In the genomic region with DNA sequence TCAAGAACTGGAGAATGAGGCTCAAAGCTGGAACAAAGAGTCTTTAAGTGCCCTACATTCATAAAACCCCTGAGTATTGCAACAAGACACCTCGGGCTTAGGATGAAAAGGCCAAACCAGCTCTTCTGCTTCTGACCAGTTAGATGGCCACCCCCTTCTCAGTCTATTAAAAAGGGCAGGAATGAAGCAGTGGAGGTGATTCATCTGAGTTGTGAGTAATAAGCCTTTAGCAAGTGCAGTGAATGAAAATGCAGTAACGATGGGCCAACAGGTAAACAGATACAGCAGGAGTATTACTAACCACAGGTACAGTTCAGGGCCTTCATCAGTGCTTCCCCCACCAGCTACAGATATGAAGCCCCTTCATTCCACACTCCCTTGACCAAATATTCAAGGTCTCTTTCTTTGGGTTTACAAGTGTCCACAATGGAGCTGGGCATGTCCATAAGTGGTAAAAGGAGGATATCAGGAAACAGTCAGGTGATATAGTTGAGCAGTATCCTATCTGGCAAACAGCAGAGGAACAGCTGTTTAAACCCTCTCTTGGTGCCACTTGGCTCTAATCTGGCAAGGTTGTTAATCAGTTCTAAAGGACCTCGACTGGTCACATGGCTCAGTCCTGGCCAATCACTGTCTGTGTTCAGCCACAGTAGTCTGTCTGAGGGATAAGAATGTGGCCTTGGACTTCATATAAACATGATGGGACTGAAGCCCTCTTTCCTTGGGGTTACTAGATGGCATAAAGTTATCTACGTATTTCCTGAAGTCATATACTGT, we compare ENCODE assay signal across 17 cellular contexts. TPM values are rescaled to one million over a fixed set of nuclear protein-coding genes. Genes with fewer than 3 reads are reported as not detected.
A peak's percentile ranks its signal among the peaks of the same experiment; 100 is the strongest.
DNase-seq lines count a peak whose midpoint lies in the region; ATAC-seq and TF ChIP-seq lines count a peak whose summit lies in the region.
"Had no signal": no experiment of that assay in that cellular context is flagged by ENCODE, and none has a peak within 500 bp of the region (broad histone marks: within the 10 kb centered on the region; RNA-seq: fewer than 3 reads in every experiment).

No MANE protein-coding gene starts in this region.

- H3K4me1 ChIP-seq in GM23248 (ENCODE audit: insufficient read depth) (peaks cover 24% of the 10 kb centered on the region), esophagus (ENCODE audit: control insufficient read depth in 2 of 2, insufficient read depth in 2 of 2, low read length in 1 of 2) (no peaks in the 10 kb centered on the region), mucosa of descending colon (ENCODE audit: low read depth) (no peaks in the 10 kb centered on the region)
- H3K4me1 ChIP-seq: SJSA1, transverse colon had no signal

- no peak overlapping the region for H2AFZ ChIP-seq in GM23248

- no peak for ATAC-seq in GM18858 (IDR thresholded peaks at IDR 0.05; ENCODE audit: unreplicated experiment)
- ATAC-seq in Right ventricle myocardium inferior = no peak
- ATAC-seq in mucosa of descending colon = no peak
- ATAC-seq: activated CD8-positive, alpha-beta memory T cell treated with anti-CD3 and anti-CD28 coated beads, Interleukin-2, amount 10 ng/mL, durations not matched to agents 7 days and 5 days had no signal

- peaks cover 16% of the 10 kb centered on the region for H3F3A ChIP-seq in GM23248 (ENCODE audit: insufficient read depth)

- DNase-seq in A172 (ENCODE audit: low spot score) (peak; percentile 5), GM23248 (peak; percentile 84), NCI-H524 treated with DMSO at 0.1 percent for 48 hours (lab: John Stamatoyannopoulos, UW) (peak; percentile 77), Right ventricle myocardium inferior (ENCODE audit: missing footprints) (no peak), mucosa of descending colon (no peak)
- no peak for DNase-seq in stimulated activated naive CD4-positive, alpha-beta T cell (lab: John Stamatoyannopoulos, UW)
- DNase-seq: activated CD8-positive, alpha-beta memory T cell treated with anti-CD3 and anti-CD28 coated beads, Interleukin-2, amount 10 ng/mL, durations not matched to agents 7 days and 5 days; activated naive CD4-positive, alpha-beta T cell treated with anti-CD3 and anti-CD28 coated beads, Interleukin-2, amount 10 ng/mL, durations not matched to agents 7 days and 5 days; GOT3; transverse colon had no signal

- in situ Hi-C loops in GM23248 (cut with MboI) = no loop called here

- H3K36me3 ChIP-seq in GM23248 (ENCODE audit: low read depth) = no peaks in the 10 kb centered on the region
- no peaks in the 10 kb centered on the region for H3K36me3 ChIP-seq in esophagus (ENCODE audit: control insufficient read depth in 2 of 2, insufficient read depth in 2 of 2, low read length in 1 of 2)
- no peaks in the 10 kb centered on the region for H3K36me3 ChIP-seq in mucosa of descending colon (ENCODE audit: low read depth)
- H3K36me3 ChIP-seq: SJSA1, transverse colon had no signal

- no peaks in the 10 kb centered on the region for H4K20me1 ChIP-seq in GM23248 (ENCODE audit: insufficient read depth)

- no peak for TF ChIP-seq CTCF in mucosa of descending colon (IDR thresholded peaks at IDR 0.05)

- H3K9me2 ChIP-seq in GM23248 (ENCODE audit: insufficient read depth) = no peaks in the 10 kb centered on the region

- 40 to 43% methylated on average over 4 of the region's 4 CpGs for WGBS in GM23248 (ENCODE audit: low coverage in 1 of 2, low lambda C conversion rate in 2 of 2, missing lambda C conversion rate in 2 of 2), 2 experiments
- 56 to 60% methylated on average over 4 of the region's 4 CpGs for WGBS in esophagus, 2 donors

- H3K27ac ChIP-seq in GM23248 (peak overlapping the region; percentile 39), esophagus (ENCODE audit: low read depth in 2 of 2, low read length in 1 of 2) (peak overlapping the region; percentile 84 to 85)
- H3K27ac ChIP-seq: SJSA1, transverse colon had no signal

- no peaks in the 10 kb centered on the region for H3K9me3 ChIP-seq in GM23248 (ENCODE audit: low read depth)
- H3K9me3 ChIP-seq in esophagus (ENCODE audit: control insufficient read depth in 2 of 2, insufficient read depth in 1 of 2, low read depth in 1 of 2, low read length in 1 of 2) = no peaks in the 10 kb centered on the region
- H3K9me3 ChIP-seq in mucosa of descending colon = no peaks in the 10 kb centered on the region
- H3K9me3 ChIP-seq: SJSA1, transverse colon had no signal

- H3K4me3 ChIP-seq in GM23248 = no peak overlapping the region
- H3K4me3 ChIP-seq in esophagus (ENCODE audit: low read depth in 1 of 2, low read length in 2 of 2) = no peak overlapping the region
- H3K4me3 ChIP-seq in mucosa of descending colon = no peak overlapping the region
- H3K4me3 ChIP-seq: SJSA1, transverse colon had no signal

- intact Hi-C loops in Right ventricle myocardium inferior (cut with DNase I) = no loop called here
- intact Hi-C loops in mucosa of descending colon (cut with DNase I, micrococcal nuclease) = no loop called here

- no peak overlapping the region for H3K9ac ChIP-seq in GM23248

- peak overlapping the region; percentile 17 for H3K4me2 ChIP-seq in GM23248 (ENCODE audit: unreplicated experiment)

- no peaks in the 10 kb centered on the region for H3K27me3 ChIP-seq in GM23248 (replicated peaks; ENCODE audit: insufficient read depth)
- H3K27me3 ChIP-seq in esophagus (ENCODE audit: control insufficient read depth in 1 of 2, insufficient read depth in 2 of 2, low read length in 2 of 2) = no peaks in the 10 kb centered on the region
- H3K27me3 ChIP-seq: transverse colon had no signal

- no peaks in the 10 kb centered on the region for H3K79me2 ChIP-seq in GM23248 (ENCODE audit: insufficient read depth)

RNA-seq across cellular contexts. Expression of gene SERPINB13, which starts 17.8 kb away (rescaled TPM):
- total RNA-seq in A172 (2014; rRNA removed; shearing (Covaris generic)) = not detected in 2 replicates
- not detected in 2 replicates for total RNA-seq in GM23248 (2014; rRNA removed; shearing (Covaris generic))
- polyA plus RNA-seq in GM23248 (2016; fragmentation: Nextera tagmentation; extraction: Ambion mirVana) (not detected in 2 replicates), esophagus (100 to 1,000 TPM; 228 to 233 TPM)
- total RNA-seq in Right ventricle myocardium inferior (not detected), mucosa of descending colon (not detected)
- total RNA-seq: activated CD8-positive, alpha-beta memory T cell treated with anti-CD3 and anti-CD28 coated beads, Interleukin-2, amount 10 ng/mL, durations not matched to agents 7 days and 5 days; fibroblast of lung; NCI-H460; osteocyte; SJSA1 had no signal
- polyA plus RNA-seq: fibroblast of lung had no signal

RNA-seq across cellular contexts. Expression of gene SERPINB4, which starts 39.1 kb away (rescaled TPM):
- total RNA-seq in A172 (2014; rRNA removed; shearing (Covaris generic)) = not detected in 2 replicates
- total RNA-seq in GM23248 (2014; rRNA removed; shearing (Covaris generic)) = not detected in 2 replicates
- polyA plus RNA-seq in GM23248 (2016; fragmentation: Nextera tagmentation; extraction: Ambion mirVana) (not detected in 2 replicates), esophagus (10 to 100 TPM; 19.3 to 68.4 TPM)
- total RNA-seq in Right ventricle myocardium inferior (not detected), mucosa of descending colon (not detected)
- total RNA-seq: activated CD8-positive, alpha-beta memory T cell treated with anti-CD3 and anti-CD28 coated beads, Interleukin-2, amount 10 ng/mL, durations not matched to agents 7 days and 5 days; fibroblast of lung; mesothelial cell of epicardium; NCI-H460; osteocyte; transverse colon had no signal
- polyA plus RNA-seq: fibroblast of lung had no signal

RNA-seq across cellular contexts. Expression of gene SERPINB3, which starts 56.7 kb away (rescaled TPM):
- total RNA-seq in A172 (2014; rRNA removed; shearing (Covaris generic)) = not detected in 2 replicates
- not detected in 2 replicates for total RNA-seq in GM23248 (2014; rRNA removed; shearing (Covaris generic))
- polyA plus RNA-seq in GM23248 (2016; fragmentation: Nextera tagmentation; extraction: Ambion mirVana) (0.24 TPM in 1 of 2 replicates, not detected in the other), esophagus (100 to 1,000 TPM; 167 to 870 TPM)
- total RNA-seq in Right ventricle myocardium inferior (not detected), mucosa of descending colon (not detected)
- total RNA-seq: activated CD8-positive, alpha-beta memory T cell treated with anti-CD3 and anti-CD28 coated beads, Interleukin-2, amount 10 ng/mL, durations not matched to agents 7 days and 5 days; fibroblast of lung; mesothelial cell of epicardium; osteocyte; SJSA1; transverse colon had no signal
- polyA plus RNA-seq: fibroblast of lung had no signal

Comparison
In these comparisons a context has a peak if more than half of its experiments do, and no peak if none do; other contexts are left out.
1. DNase-seq: peak in A172 (single experiment), GM23248 (single experiment) and NCI-H524 treated with DMSO at 0.1 percent for 48 hours (single experiment); none in Right ventricle myocardium inferior (single experiment), mucosa of descending colon (0 of 3) and stimulated activated naive CD4-positive, alpha-beta T cell (0 of 6).